In the genomic region with DNA sequence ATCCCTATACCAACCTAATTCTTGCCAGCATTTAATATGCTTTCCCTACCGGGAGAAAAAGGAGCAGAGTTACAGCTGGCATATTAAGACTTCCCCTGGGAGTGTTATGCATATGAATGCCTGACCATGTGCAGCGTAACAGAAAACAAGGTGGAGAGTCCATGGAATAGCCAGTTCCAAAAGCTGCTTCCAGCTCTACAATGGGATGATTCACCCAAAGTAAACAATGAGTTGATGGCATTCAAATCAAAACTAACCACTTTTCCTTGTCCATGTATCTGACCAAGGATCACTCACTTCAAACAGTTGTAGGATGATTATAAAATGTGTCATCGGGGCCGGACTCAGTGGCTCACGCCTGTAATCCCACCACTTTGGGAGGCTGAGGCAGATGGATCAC, we compare ENCODE assay signal across 1 cellular context.
TF ChIP-seq lines count a peak whose summit lies in the region.

No MANE protein-coding gene starts in this region.

TF ChIP-seq in HepG2, 621 proteins besides CTCF, POLR2A, EP300 and RAD21 (continued from another document and continues in another):
- TF ChIP-seq, protein P1, sequence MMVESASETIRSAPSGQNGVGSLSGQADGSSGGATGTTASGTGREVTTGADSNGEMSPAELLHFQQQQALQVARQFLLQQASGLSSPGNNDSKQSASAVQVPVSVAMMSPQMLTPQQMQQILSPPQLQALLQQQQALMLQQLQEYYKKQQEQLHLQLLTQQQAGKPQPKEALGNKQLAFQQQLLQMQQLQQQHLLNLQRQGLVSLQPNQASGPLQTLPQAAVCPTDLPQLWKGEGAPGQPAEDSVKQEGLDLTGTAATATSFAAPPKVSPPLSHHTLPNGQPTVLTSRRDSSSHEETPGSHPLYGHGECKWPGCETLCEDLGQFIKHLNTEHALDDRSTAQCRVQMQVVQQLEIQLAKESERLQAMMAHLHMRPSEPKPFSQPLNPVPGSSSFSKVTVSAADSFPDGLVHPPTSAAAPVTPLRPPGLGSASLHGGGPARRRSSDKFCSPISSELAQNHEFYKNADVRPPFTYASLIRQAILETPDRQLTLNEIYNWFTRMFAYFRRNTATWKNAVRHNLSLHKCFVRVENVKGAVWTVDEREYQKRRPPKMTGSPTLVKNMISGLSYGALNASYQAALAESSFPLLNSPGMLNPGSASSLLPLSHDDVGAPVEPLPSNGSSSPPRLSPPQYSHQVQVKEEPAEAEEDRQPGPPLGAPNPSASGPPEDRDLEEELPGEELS (CRISPR knock-in tag; IDR thresholded peaks at IDR 0.05), result no peak
- TF ChIP-seq ZFP36L1 (CRISPR knock-in tag; IDR thresholded peaks at IDR 0.05) (0 out of 2 replicates have a peak, but pooled peaks have one; percentile 30), XBP1 (CRISPR knock-in tag; IDR thresholded peaks at IDR 0.05) (no peak), HDAC1 (CRISPR knock-in tag; IDR thresholded peaks at IDR 0.05) (peak; percentile 42; the same call in 1 of the 2 replicates), FOXA1 (IDR thresholded peaks at IDR 0.05) (peak; percentile 52; the same call in 1 of the 2 replicates), FOXA1 (CRISPR knock-in tag; IDR thresholded peaks at IDR 0.05) (peak; percentile 90), ZNF556 (CRISPR knock-in tag; IDR thresholded peaks at IDR 0.05; ENCODE audit: borderline replicate concordance) (no peak), PAF1 (CRISPR knock-in tag; IDR thresholded peaks at IDR 0.05) (no peak), ZNF367 (CRISPR knock-in tag; IDR thresholded peaks at IDR 0.05; ENCODE audit: borderline replicate concordance) (no peak), HNRNPK (IDR thresholded peaks at IDR 0.05; ENCODE audit: low read depth, low read length, poor library complexity, severe bottlenecking) (no peak), SAP130 (CRISPR knock-in tag; IDR thresholded peaks at IDR 0.05; ENCODE audit: low read depth) (peak; percentile 79), TCF7 (IDR thresholded peaks at IDR 0.05; ENCODE audit: low read depth) (peak; percentile 40; the same call in 1 of the 2 replicates), KAT8 (CRISPR knock-in tag; IDR thresholded peaks at IDR 0.05) (peak; percentile 61), ZNF543 (CRISPR knock-in tag; IDR thresholded peaks at IDR 0.05) (no peak), ZNF879 (CRISPR knock-in tag; IDR thresholded peaks at IDR 0.05) (no peak), NR2F6 (IDR thresholded peaks at IDR 0.05) (0 out of 2 replicates have a peak, but pooled peaks have one; percentile 30), NR2F6 (CRISPR knock-in tag; IDR thresholded peaks at IDR 0.05) (peak; percentile 36; the same call in 1 of the 2 replicates), ZNF713 (CRISPR knock-in tag; IDR thresholded peaks at IDR 0.05) (no peak), SIX1 (CRISPR knock-in tag; IDR thresholded peaks at IDR 0.05; ENCODE audit: borderline replicate concordance) (peak; percentile 30; the same call in 1 of the 2 replicates), TBX3 (IDR thresholded peaks at IDR 0.05; ENCODE audit: borderline replicate concordance) (peak; percentile 30; the same call in 1 of the 2 replicates), KLF11 (CRISPR knock-in tag; IDR thresholded peaks at IDR 0.05) (no peak), HOXA9 (CRISPR knock-in tag; IDR thresholded peaks at IDR 0.05; ENCODE audit: borderline replicate concordance) (no peak), SOX13 (IDR thresholded peaks at IDR 0.05) (0 out of 2 replicates have a peak, but pooled peaks have one; percentile 45), SOX13 (CRISPR knock-in tag; conservative IDR thresholded peaks at IDR 0.05 in 1 of 2, IDR thresholded peaks at IDR 0.05 in 1 of 2) (peak in 1 of 2 experiments; percentile 89; a peak in 2 of 4 replicates), ZSCAN12 (CRISPR knock-in tag; IDR thresholded peaks at IDR 0.05) (no peak), CBX1 (IDR thresholded peaks at IDR 0.05; ENCODE audit: low read depth) (no peak)
- TF ChIP-seq, protein P2, sequence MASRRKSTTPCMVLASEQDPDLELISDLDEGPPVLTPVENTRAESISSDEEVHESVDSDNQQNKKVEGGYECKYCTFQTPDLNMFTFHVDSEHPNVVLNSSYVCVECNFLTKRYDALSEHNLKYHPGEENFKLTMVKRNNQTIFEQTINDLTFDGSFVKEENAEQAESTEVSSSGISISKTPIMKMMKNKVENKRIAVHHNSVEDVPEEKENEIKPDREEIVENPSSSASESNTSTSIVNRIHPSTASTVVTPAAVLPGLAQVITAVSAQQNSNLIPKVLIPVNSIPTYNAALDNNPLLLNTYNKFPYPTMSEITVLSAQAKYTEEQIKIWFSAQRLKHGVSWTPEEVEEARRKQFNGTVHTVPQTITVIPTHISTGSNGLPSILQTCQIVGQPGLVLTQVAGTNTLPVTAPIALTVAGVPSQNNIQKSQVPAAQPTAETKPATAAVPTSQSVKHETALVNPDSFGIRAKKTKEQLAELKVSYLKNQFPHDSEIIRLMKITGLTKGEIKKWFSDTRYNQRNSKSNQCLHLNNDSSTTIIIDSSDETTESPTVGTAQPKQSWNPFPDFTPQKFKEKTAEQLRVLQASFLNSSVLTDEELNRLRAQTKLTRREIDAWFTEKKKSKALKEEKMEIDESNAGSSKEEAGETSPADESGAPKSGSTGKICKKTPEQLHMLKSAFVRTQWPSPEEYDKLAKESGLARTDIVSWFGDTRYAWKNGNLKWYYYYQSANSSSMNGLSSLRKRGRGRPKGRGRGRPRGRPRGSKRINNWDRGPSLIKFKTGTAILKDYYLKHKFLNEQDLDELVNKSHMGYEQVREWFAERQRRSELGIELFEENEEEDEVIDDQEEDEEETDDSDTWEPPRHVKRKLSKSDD (CRISPR knock-in tag; IDR thresholded peaks at IDR 0.05; ENCODE audit: low read depth), result no peak
- TF ChIP-seq, protein P3, sequence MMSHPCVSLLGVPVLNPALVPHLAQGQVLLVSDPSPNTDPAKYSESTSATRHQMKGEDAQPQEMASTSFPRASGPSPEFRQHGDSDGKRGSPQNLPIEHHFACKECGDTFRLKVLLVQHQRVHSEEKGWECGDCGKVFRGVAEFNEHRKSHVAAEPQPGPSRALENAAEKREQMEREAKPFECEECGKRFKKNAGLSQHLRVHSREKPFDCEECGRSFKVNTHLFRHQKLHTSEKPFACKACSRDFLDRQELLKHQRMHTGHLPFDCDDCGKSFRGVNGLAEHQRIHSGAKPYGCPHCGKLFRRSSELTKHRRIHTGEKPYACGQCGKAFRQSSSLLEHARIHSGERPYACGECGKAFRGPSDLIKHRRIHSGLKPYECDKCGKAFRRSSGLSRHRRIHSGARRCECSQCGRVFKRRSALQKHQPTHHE (CRISPR knock-in tag; IDR thresholded peaks at IDR 0.05; ENCODE audit: borderline replicate concordance), result no peak
- TF ChIP-seq, protein P4, sequence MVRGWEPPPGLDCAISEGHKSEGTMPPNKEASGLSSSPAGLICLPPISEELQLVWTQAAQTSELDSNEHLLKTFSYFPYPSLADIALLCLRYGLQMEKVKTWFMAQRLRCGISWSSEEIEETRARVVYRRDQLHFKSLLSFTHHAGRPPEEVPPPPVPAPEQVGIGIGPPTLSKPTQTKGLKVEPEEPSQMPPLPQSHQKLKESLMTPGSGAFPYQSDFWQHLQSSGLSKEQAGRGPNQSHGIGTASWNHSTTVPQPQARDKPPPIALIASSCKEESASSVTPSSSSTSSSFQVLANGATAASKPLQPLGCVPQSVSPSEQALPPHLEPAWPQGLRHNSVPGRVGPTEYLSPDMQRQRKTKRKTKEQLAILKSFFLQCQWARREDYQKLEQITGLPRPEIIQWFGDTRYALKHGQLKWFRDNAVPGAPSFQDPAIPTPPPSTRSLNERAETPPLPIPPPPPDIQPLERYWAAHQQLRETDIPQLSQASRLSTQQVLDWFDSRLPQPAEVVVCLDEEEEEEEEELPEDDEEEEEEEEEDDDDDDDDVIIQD (CRISPR knock-in tag; IDR thresholded peaks at IDR 0.05; ENCODE audit: low read depth), result peak; percentile 72; the same call in 1 of the 2 replicates
- TF ChIP-seq, protein P5, sequence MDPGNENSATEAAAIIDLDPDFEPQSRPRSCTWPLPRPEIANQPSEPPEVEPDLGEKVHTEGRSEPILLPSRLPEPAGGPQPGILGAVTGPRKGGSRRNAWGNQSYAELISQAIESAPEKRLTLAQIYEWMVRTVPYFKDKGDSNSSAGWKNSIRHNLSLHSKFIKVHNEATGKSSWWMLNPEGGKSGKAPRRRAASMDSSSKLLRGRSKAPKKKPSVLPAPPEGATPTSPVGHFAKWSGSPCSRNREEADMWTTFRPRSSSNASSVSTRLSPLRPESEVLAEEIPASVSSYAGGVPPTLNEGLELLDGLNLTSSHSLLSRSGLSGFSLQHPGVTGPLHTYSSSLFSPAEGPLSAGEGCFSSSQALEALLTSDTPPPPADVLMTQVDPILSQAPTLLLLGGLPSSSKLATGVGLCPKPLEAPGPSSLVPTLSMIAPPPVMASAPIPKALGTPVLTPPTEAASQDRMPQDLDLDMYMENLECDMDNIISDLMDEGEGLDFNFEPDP (CRISPR knock-in tag; conservative IDR thresholded peaks at IDR 0.05), result no peak
- TF ChIP-seq, protein P6, sequence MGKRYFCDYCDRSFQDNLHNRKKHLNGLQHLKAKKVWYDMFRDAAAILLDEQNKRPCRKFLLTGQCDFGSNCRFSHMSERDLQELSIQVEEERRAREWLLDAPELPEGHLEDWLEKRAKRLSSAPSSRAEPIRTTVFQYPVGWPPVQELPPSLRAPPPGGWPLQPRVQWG (CRISPR knock-in tag; IDR thresholded peaks at IDR 0.05; ENCODE audit: borderline replicate concordance, low read depth), result no peak
- TF ChIP-seq, protein P7, sequence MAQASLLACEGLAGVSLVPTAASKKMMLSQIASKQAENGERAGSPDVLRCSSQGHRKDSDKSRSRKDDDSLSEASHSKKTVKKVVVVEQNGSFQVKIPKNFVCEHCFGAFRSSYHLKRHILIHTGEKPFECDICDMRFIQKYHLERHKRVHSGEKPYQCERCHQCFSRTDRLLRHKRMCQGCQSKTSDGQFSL (CRISPR knock-in tag; IDR thresholded peaks at IDR 0.05), result no peak
- TF ChIP-seq, protein P8, sequence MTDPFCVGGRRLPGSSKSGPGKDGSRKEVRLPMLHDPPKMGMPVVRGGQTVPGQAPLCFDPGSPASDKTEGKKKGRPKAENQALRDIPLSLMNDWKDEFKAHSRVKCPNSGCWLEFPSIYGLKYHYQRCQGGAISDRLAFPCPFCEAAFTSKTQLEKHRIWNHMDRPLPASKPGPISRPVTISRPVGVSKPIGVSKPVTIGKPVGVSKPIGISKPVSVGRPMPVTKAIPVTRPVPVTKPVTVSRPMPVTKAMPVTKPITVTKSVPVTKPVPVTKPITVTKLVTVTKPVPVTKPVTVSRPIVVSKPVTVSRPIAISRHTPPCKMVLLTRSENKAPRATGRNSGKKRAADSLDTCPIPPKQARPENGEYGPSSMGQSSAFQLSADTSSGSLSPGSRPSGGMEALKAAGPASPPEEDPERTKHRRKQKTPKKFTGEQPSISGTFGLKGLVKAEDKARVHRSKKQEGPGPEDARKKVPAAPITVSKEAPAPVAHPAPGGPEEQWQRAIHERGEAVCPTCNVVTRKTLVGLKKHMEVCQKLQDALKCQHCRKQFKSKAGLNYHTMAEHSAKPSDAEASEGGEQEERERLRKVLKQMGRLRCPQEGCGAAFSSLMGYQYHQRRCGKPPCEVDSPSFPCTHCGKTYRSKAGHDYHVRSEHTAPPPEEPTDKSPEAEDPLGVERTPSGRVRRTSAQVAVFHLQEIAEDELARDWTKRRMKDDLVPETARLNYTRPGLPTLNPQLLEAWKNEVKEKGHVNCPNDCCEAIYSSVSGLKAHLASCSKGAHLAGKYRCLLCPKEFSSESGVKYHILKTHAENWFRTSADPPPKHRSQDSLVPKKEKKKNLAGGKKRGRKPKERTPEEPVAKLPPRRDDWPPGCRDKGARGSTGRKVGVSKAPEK (CRISPR knock-in tag; IDR thresholded peaks at IDR 0.05; ENCODE audit: borderline replicate concordance), result no peak
- TF ChIP-seq, protein P9, sequence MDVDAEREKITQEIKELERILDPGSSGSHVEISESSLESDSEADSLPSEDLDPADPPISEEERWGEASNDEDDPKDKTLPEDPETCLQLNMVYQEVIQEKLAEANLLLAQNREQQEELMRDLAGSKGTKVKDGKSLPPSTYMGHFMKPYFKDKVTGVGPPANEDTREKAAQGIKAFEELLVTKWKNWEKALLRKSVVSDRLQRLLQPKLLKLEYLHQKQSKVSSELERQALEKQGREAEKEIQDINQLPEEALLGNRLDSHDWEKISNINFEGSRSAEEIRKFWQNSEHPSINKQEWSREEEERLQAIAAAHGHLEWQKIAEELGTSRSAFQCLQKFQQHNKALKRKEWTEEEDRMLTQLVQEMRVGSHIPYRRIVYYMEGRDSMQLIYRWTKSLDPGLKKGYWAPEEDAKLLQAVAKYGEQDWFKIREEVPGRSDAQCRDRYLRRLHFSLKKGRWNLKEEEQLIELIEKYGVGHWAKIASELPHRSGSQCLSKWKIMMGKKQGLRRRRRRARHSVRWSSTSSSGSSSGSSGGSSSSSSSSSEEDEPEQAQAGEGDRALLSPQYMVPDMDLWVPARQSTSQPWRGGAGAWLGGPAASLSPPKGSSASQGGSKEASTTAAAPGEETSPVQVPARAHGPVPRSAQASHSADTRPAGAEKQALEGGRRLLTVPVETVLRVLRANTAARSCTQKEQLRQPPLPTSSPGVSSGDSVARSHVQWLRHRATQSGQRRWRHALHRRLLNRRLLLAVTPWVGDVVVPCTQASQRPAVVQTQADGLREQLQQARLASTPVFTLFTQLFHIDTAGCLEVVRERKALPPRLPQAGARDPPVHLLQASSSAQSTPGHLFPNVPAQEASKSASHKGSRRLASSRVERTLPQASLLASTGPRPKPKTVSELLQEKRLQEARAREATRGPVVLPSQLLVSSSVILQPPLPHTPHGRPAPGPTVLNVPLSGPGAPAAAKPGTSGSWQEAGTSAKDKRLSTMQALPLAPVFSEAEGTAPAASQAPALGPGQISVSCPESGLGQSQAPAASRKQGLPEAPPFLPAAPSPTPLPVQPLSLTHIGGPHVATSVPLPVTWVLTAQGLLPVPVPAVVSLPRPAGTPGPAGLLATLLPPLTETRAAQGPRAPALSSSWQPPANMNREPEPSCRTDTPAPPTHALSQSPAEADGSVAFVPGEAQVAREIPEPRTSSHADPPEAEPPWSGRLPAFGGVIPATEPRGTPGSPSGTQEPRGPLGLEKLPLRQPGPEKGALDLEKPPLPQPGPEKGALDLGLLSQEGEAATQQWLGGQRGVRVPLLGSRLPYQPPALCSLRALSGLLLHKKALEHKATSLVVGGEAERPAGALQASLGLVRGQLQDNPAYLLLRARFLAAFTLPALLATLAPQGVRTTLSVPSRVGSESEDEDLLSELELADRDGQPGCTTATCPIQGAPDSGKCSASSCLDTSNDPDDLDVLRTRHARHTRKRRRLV (CRISPR knock-in tag; IDR thresholded peaks at IDR 0.05), result no peak
- TF ChIP-seq, protein P10, sequence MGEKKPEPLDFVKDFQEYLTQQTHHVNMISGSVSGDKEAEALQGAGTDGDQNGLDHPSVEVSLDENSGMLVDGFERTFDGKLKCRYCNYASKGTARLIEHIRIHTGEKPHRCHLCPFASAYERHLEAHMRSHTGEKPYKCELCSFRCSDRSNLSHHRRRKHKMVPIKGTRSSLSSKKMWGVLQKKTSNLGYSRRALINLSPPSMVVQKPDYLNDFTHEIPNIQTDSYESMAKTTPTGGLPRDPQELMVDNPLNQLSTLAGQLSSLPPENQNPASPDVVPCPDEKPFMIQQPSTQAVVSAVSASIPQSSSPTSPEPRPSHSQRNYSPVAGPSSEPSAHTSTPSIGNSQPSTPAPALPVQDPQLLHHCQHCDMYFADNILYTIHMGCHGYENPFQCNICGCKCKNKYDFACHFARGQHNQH (CRISPR knock-in tag; IDR thresholded peaks at IDR 0.05), result no peak
- TF ChIP-seq, protein P11, sequence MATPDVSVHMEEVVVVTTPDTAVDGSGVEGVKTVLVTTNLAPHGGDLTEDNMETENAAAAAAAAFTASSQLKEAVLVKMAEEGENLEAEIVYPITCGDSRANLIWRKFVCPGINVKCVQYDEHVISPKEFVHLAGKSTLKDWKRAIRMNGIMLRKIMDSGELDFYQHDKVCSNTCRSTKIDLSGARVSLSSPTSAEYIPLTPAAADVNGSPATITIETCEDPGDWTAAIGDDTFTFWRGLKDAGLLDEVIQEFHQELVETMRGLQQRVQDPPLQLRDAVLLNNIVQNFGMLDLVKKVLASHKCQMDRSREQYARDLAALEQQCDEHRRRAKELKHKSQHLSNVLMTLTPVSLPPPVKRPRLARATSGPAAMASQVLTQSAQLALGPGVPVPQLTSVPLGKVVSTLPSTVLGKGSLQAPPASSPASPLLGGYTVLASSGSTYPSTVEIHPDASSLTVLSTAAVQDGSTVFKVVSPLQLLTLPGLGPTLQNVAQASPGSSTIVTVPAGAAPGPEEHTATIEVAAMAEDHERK (CRISPR knock-in tag; IDR thresholded peaks at IDR 0.05; ENCODE audit: low read depth), result no peak
